ENCODE assay signal across 25 cellular contexts in the genomic region with DNA sequence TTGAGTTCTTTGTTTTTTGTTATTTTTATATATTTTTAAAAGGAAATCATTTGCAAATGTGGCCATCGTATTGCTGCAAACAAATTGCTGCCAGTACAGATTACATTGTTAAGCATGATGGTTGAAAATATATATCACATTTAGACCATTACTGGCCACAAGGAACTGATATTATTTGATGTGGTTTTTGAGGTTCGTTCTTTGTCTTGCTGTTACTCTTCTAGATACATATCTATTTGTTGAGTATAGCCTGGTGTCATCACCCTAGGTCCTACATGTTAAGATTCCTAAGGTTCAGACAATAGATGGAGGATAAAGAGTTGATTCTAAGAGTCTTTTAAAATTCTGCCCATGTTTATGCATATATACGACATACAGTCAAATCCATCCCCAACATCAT.
DNase-seq lines count a peak whose midpoint lies in the region; ATAC-seq and TF ChIP-seq lines count a peak whose summit lies in the region.
"Had no signal": no experiment of that assay in that cellular context is flagged by ENCODE, and none has a peak within 500 bp of the region (broad histone marks: within the 10 kb centered on the region; RNA-seq: fewer than 3 reads in every experiment).

No MANE protein-coding gene starts in this region.

- DNase-seq in GM06990 (ENCODE audit: extremely low read depth, insufficient read length) (peak; percentile 59), NCI-H774 (lab: John Stamatoyannopoulos, UW) (no peak), cerebellar cortex (ENCODE audit: low spot score) (no peak), pons (ENCODE audit: low spot score) (no peak), SKM-1 (lab: John Stamatoyannopoulos, UW; ENCODE audit: unreplicated experiment) (no peak)
- DNase-seq: activated CD4-positive, alpha-beta T cell treated with anti-CD3 and anti-CD28 coated beads for 48 hours; activated naive CD4-positive, alpha-beta T cell treated with anti-CD3 and anti-CD28 coated beads, Interleukin-2, amount 50 U/mL, for 16 hours; anterior cingulate cortex; COR-L47; cortex of kidney; DMS79 treated with DMSO at 0.1 percent for 48 hours; hippocampal formation; mesendoderm; NCI-H1092; NCI-H187; NCI-H526 treated with DMSO at 0.1 percent for 48 hours; psoas muscle; upper lobe of left lung had no signal

- ATAC-seq in GM18867 (IDR thresholded peaks at IDR 0.05; ENCODE audit: unreplicated experiment) (peak; percentile 61), HG02798 (IDR thresholded peaks at IDR 0.05; ENCODE audit: poor library complexity, unreplicated experiment) (peak; percentile 45), HG03521 (IDR thresholded peaks at IDR 0.05; ENCODE audit: unreplicated experiment) (peak; percentile 58)
- ATAC-seq: gastroesophageal sphincter, left lobe of liver, psoas muscle had no signal

- H3K36me3 ChIP-seq in GM06990 (ENCODE audit: control insufficient read depth, insufficient read depth, low read length) = no peaks in the 10 kb centered on the region
- H3K36me3 ChIP-seq: gastroesophageal sphincter, neutrophil, upper lobe of left lung had no signal

- no peak for TF ChIP-seq CTCF in GM06990 (IDR thresholded peaks at IDR 0.05; ENCODE audit: insufficient read depth, low read length, poor library complexity, severe bottlenecking)

- no peak overlapping the region for H3K4me3 ChIP-seq in GM06990 (replicated peaks; ENCODE audit: low read depth, low read length)
- H3K4me3 ChIP-seq: gastroesophageal sphincter, psoas muscle, SK-N-MC, upper lobe of left lung had no signal

- no peaks in the 10 kb centered on the region for H3K27me3 ChIP-seq in GM06990 (replicated peaks; ENCODE audit: control insufficient read depth, insufficient read depth, low read length)
- H3K27me3 ChIP-seq: gastroesophageal sphincter, neutrophil, upper lobe of left lung had no signal
